25 cellular contexts compared by ENCODE assay signal in genomic region chr12:99759467-99759866, GRCh38.
"Had no signal": no experiment of that assay in that cellular context is flagged by ENCODE, and none has a peak within 500 bp of the region (broad histone marks: within the 10 kb centered on the region; RNA-seq: fewer than 3 reads in every experiment).

No MANE protein-coding gene starts in this region.

- H3K27ac ChIP-seq: dorsolateral prefrontal cortex, heart left ventricle, left lung, lower lobe of right lung, parathyroid adenoma, prostate gland, sigmoid colon, skin epidermis, testis, tibial nerve, upper lobe of right lung, vagina had no signal

- DNase-seq: cortex of kidney; effector CD8-positive, alpha-beta T cell; foreskin melanocyte; heart left ventricle; hippocampal formation; islet precursor cell; left lung; lower lobe of right lung; natural killer cell; occipital lobe; sigmoid colon; stimulated activated CD4-positive, alpha-beta T cell treated with anti-CD3 and anti-CD28 coated beads, Interleukin-2, amount 100 ng/mL, for 24 hours; stimulated activated CD4-positive, alpha-beta T cell treated with anti-CD3 and anti-CD28 coated beads, Interleukin-4, amount 100 ng/mL, for 4 hours; stimulated activated naive B cell treated with anti-CD40 and anti-IgM and Interleukin-4, amounts not matched to agents 10 μg/mL and 1 μg/mL and 100 μg/mL, for 72 hours; stimulated activated naive CD8-positive, alpha-beta T cell treated with anti-CD3 and anti-CD28 coated beads, Interleukin-15, amount 100 ng/mL, for 72 hours; testis; upper lobe of right lung had no signal

- H3K27me3 ChIP-seq: dorsolateral prefrontal cortex, heart left ventricle, left lung, sigmoid colon, testis, tibial nerve, upper lobe of right lung, vagina had no signal

- H3K79me2 ChIP-seq: parathyroid adenoma had no signal

- H3K27ac Mint-ChIP-seq: memory B cell; mesothelial cell of epicardium; natural killer cell; stimulated activated naive B cell treated with anti-CD40 and anti-IgM and Interleukin-4, amounts not matched to agents 10 μg/mL and 1 μg/mL and 100 μg/mL, for 72 hours; stimulated activated naive CD8-positive, alpha-beta T cell treated with anti-CD3 and anti-CD28 coated beads, Interleukin-15, amount 100 ng/mL, for 72 hours had no signal

- H3K4me1 Mint-ChIP-seq: memory B cell; mesothelial cell of epicardium; natural killer cell; stimulated activated naive B cell treated with anti-CD40 and anti-IgM and Interleukin-4, amounts not matched to agents 10 μg/mL and 1 μg/mL and 100 μg/mL, for 72 hours; stimulated activated naive CD8-positive, alpha-beta T cell treated with anti-CD3 and anti-CD28 coated beads, Interleukin-15, amount 100 ng/mL, for 72 hours had no signal

- H3K36me3 Mint-ChIP-seq: memory B cell; natural killer cell; stimulated activated naive B cell treated with anti-CD40 and anti-IgM and Interleukin-4, amounts not matched to agents 10 μg/mL and 1 μg/mL and 100 μg/mL, for 72 hours had no signal

- H3K4me3 ChIP-seq: dorsolateral prefrontal cortex, heart left ventricle, left lung, lower lobe of right lung, prostate gland, sigmoid colon, skin epidermis, testis, tibial nerve, upper lobe of right lung, vagina had no signal

- H3K27me3 Mint-ChIP-seq: memory B cell; stimulated activated naive CD8-positive, alpha-beta T cell treated with anti-CD3 and anti-CD28 coated beads, Interleukin-15, amount 100 ng/mL, for 72 hours had no signal

- ATAC-seq: heart left ventricle; left lung; lower lobe of right lung; natural killer cell; stimulated activated naive B cell treated with anti-CD40 and anti-IgM and Interleukin-4, amounts not matched to agents 10 μg/mL and 1 μg/mL and 100 μg/mL, for 72 hours; stimulated activated naive CD8-positive, alpha-beta T cell treated with anti-CD3 and anti-CD28 coated beads, Interleukin-15, amount 100 ng/mL, for 72 hours; upper lobe of right lung had no signal

- H3K36me3 ChIP-seq: heart left ventricle, left lung, lower lobe of right lung, prostate gland, sigmoid colon, tibial nerve, upper lobe of right lung, vagina had no signal

- H3K9ac ChIP-seq: parathyroid adenoma had no signal

- H3K4me3 Mint-ChIP-seq: memory B cell; mesothelial cell of epicardium; natural killer cell; stimulated activated naive B cell treated with anti-CD40 and anti-IgM and Interleukin-4, amounts not matched to agents 10 μg/mL and 1 μg/mL and 100 μg/mL, for 72 hours; stimulated activated naive CD8-positive, alpha-beta T cell treated with anti-CD3 and anti-CD28 coated beads, Interleukin-15, amount 100 ng/mL, for 72 hours had no signal

- H3K9me3 ChIP-seq: heart left ventricle, lower lobe of right lung, prostate gland, sigmoid colon, testis, upper lobe of right lung, vagina had no signal

- H2AFZ ChIP-seq: parathyroid adenoma had no signal
